ENCODE assay signal across 1 cellular context in the genomic region with DNA sequence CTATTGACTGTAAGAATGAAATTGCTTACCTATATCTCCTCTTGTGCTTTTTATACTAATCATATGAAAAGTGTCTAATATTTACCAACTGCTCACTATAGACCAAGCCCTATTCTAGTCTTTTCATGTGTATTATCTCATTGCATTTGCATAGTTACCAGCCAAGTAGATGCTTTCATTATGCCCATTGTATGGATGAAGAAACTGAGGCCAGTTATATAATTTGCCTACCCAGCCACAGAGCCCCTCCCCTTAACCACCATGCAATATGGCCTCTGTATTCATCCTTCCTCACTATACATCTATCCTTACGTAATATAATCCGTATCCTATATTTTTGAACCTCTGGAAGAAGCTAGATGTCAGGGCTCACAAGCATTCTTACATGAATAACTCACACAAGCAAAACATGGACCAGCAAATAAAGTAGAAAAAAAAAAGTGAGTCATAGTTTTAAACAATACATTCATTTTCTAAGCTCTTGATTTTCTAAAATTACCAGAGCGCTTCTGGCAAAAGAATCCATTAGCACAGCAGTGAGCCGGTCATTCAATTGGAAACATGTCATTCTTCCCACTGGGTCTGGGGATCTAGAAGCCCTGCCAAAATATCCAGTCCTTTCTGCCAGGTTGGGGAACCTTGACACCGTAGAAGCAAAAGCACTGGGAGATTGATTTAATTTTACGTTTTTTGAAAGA.
TF ChIP-seq lines count a peak whose summit lies in the region.

No MANE protein-coding gene starts in this region.

TF ChIP-seq in SK-N-SH, 30 proteins besides CTCF, POLR2A, EP300 and RAD21 (continued from another document):
- TF ChIP-seq, protein P1, sequence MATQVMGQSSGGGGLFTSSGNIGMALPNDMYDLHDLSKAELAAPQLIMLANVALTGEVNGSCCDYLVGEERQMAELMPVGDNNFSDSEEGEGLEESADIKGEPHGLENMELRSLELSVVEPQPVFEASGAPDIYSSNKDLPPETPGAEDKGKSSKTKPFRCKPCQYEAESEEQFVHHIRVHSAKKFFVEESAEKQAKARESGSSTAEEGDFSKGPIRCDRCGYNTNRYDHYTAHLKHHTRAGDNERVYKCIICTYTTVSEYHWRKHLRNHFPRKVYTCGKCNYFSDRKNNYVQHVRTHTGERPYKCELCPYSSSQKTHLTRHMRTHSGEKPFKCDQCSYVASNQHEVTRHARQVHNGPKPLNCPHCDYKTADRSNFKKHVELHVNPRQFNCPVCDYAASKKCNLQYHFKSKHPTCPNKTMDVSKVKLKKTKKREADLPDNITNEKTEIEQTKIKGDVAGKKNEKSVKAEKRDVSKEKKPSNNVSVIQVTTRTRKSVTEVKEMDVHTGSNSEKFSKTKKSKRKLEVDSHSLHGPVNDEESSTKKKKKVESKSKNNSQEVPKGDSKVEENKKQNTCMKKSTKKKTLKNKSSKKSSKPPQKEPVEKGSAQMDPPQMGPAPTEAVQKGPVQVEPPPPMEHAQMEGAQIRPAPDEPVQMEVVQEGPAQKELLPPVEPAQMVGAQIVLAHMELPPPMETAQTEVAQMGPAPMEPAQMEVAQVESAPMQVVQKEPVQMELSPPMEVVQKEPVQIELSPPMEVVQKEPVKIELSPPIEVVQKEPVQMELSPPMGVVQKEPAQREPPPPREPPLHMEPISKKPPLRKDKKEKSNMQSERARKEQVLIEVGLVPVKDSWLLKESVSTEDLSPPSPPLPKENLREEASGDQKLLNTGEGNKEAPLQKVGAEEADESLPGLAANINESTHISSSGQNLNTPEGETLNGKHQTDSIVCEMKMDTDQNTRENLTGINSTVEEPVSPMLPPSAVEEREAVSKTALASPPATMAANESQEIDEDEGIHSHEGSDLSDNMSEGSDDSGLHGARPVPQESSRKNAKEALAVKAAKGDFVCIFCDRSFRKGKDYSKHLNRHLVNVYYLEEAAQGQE (IDR thresholded peaks at IDR 0.05; ENCODE audit: low read depth, low read length): no peak
- TF ChIP-seq TCF12 (IDR thresholded peaks at IDR 0.05): peak; percentile 57
- TF ChIP-seq TEAD4 (IDR thresholded peaks at IDR 0.05; ENCODE audit: borderline replicate concordance, insufficient read depth): no peak
- 0 out of 2 replicates have a peak, but pooled peaks have one; percentile 14 for TF ChIP-seq ELF1 (IDR thresholded peaks at IDR 0.05)
- no peak for TF ChIP-seq FOXM1 (IDR thresholded peaks at IDR 0.05; ENCODE audit: low read depth)
- TF ChIP-seq JUND (IDR thresholded peaks at IDR 0.05): peak; percentile 65
- TF ChIP-seq, protein P2, sequence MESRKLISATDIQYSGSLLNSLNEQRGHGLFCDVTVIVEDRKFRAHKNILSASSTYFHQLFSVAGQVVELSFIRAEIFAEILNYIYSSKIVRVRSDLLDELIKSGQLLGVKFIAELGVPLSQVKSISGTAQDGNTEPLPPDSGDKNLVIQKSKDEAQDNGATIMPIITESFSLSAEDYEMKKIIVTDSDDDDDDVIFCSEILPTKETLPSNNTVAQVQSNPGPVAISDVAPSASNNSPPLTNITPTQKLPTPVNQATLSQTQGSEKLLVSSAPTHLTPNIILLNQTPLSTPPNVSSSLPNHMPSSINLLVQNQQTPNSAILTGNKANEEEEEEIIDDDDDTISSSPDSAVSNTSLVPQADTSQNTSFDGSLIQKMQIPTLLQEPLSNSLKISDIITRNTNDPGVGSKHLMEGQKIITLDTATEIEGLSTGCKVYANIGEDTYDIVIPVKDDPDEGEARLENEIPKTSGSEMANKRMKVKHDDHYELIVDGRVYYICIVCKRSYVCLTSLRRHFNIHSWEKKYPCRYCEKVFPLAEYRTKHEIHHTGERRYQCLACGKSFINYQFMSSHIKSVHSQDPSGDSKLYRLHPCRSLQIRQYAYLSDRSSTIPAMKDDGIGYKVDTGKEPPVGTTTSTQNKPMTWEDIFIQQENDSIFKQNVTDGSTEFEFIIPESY (IDR thresholded peaks at IDR 0.05; ENCODE audit: borderline replicate concordance, low read depth): no peak
- no peak for TF ChIP-seq FOXJ3 (CRISPR knock-in tag; IDR thresholded peaks at IDR 0.05)
- TF ChIP-seq, protein P3, sequence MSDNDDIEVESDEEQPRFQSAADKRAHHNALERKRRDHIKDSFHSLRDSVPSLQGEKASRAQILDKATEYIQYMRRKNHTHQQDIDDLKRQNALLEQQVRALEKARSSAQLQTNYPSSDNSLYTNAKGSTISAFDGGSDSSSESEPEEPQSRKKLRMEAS (IDR thresholded peaks at IDR 0.05; ENCODE audit: low read depth): no peak
- TF ChIP-seq POLR2AphosphoS5 (IDR thresholded peaks at IDR 0.05; ENCODE audit: low read depth, low read length): peak; percentile 28; the same call in 1 of the 2 replicates
- TF ChIP-seq GABPA (IDR thresholded peaks at IDR 0.05; ENCODE audit: low read depth): no peak
- TF ChIP-seq, protein P4, sequence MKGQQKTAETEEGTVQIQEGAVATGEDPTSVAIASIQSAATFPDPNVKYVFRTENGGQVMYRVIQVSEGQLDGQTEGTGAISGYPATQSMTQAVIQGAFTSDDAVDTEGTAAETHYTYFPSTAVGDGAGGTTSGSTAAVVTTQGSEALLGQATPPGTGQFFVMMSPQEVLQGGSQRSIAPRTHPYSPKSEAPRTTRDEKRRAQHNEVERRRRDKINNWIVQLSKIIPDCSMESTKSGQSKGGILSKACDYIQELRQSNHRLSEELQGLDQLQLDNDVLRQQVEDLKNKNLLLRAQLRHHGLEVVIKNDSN (IDR thresholded peaks at IDR 0.05; ENCODE audit: borderline replicate concordance, low read depth): no peak
- TF ChIP-seq YY1 (IDR thresholded peaks at IDR 0.05; ENCODE audit: low read depth): no peak
- no peak; the same call in 1 of the 2 replicates for TF ChIP-seq RXRA (IDR thresholded peaks at IDR 0.05; ENCODE audit: borderline replicate concordance, low read depth)
